16 cellular contexts compared by ENCODE assay signal in the genomic region with DNA sequence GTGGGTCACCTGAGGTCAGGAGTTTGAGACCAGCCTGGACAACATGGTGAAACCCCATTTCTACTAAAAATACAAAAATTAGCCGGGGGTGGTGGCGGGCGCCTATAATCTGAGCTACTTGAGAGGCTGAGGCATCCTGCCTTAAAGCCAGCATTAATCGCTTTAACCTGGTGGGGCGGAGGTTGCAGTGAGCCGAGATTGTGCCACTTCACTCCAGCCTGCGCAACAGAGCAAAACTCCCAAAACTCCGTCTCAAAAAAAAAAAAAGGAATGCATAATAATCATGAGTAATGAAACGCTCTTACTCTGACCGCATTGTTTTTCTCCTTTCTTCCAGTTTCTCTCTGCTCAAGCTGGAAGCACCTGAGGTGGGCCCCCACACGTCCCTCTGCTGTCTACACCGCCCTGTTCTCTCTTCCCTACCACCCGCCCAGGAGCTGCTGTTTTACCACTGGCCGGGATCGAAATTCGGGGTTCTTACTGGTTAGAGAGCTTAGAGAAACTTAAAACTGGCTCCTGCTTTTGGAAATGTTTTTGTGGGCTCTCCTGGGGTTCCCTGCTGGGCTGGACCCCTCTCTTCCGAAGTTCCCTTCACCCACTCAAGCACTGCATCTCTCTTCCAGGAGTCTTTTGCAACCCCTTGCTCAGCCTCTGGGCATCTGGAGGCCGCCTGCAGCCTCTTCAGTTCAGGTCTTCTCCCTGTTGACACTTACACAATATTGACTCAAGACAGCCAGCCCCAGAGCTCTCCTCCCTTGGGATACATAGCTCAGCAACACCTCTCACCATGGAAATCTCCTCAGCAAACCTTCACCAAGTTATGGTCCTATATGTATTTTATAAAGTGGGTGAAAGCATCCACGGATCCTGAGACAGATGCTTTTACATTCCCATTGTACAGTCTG.
A peak's percentile ranks its signal among the peaks of the same experiment; 100 is the strongest.
DNase-seq lines count a peak whose midpoint lies in the region; ATAC-seq and TF ChIP-seq lines count a peak whose summit lies in the region.
"Had no signal": no experiment of that assay in that cellular context is flagged by ENCODE, and none has a peak within 500 bp of the region (broad histone marks: within the 10 kb centered on the region; RNA-seq: fewer than 3 reads in every experiment).

No MANE protein-coding gene starts in this region.

- no peak overlapping the region for H4K91ac ChIP-seq in IMR-90 (ENCODE audit: insufficient read depth, low read depth, low read length)

- BruUV-seq in IMR-90 (replicated peaks; lab: Mats Ljungman, UMichigan): no TSS peak

- no peaks in the 10 kb centered on the region for H3K9me1 ChIP-seq in IMR-90 (ENCODE audit: insufficient read depth, low read length)

- no peaks in the 10 kb centered on the region for H3K9me3 ChIP-seq in IMR-90 (ENCODE audit: control insufficient read depth, insufficient read depth, low read length)
- H3K9me3 ChIP-seq in hepatocyte (ENCODE audit: low read depth): no peaks in the 10 kb centered on the region
- H3K9me3 ChIP-seq in sigmoid colon: no peaks in the 10 kb centered on the region
- H3K9me3 ChIP-seq: A549, Caco-2, HAP-1 had no signal

- H3K14ac ChIP-seq in IMR-90 (replicated peaks; ENCODE audit: low read depth, low read length): no peak overlapping the region

- H3K27ac ChIP-seq in IMR-90 (ENCODE audit: insufficient read depth, low read length): no peak overlapping the region
- no peak overlapping the region for H3K27ac ChIP-seq in hepatocyte
- no peak overlapping the region for H3K27ac ChIP-seq in sigmoid colon
- H3K27ac ChIP-seq: A549, C4-2B, KMS-11 had no signal

- ATAC-seq in IMR-90 (ENCODE audit: low read depth): no peak
- ATAC-seq in activated naive CD4-positive, alpha-beta T cell treated with anti-CD3 and anti-CD28 coated beads, Interleukin-2, amount 50 U/mL, for 72 hours: no peak
- ATAC-seq: A549 had no signal

- no peak overlapping the region for H3K4me3 ChIP-seq in IMR-90 (ENCODE audit: insufficient read depth, low read depth, low read length)
- no peak overlapping the region for H3K4me3 ChIP-seq in hepatocyte
- H3K4me3 ChIP-seq in sigmoid colon: no peak overlapping the region
- H3K4me3 ChIP-seq: A549, HAP-1 had no signal

- H2AK5ac ChIP-seq in IMR-90 (ENCODE audit: low read depth, low read length): no peak overlapping the region

- no peak overlapping the region for H3K56ac ChIP-seq in IMR-90 (ENCODE audit: extremely low read depth, insufficient read depth, low read length)

- TF ChIP-seq CTCF in IMR-90 (conservative IDR thresholded peaks at IDR 0.05; ENCODE audit: low read depth, low read length): no peak
- TF ChIP-seq CTCF in hepatocyte (IDR thresholded peaks at IDR 0.05; ENCODE audit: poor library complexity): no peak
- TF ChIP-seq CTCF in type B pancreatic cell (conservative IDR thresholded peaks at IDR 0.05): no peak
- no peak for TF ChIP-seq CTCF in sigmoid colon (IDR thresholded peaks at IDR 0.05)

- no peak for TF ChIP-seq RAD21 in IMR-90 (IDR thresholded peaks at IDR 0.05; ENCODE audit: low read length)

- TF ChIP-seq POLR2A in IMR-90 (IDR thresholded peaks at IDR 0.05; ENCODE audit: low read depth, low read length) (no peak), sigmoid colon (IDR thresholded peaks at IDR 0.05) (no peak)

- H2BK120ac ChIP-seq in IMR-90 (ENCODE audit: low read depth, low read length): no peak overlapping the region

- no peaks in the 10 kb centered on the region for H3K9me2 ChIP-seq in hepatocyte (replicated peaks; ENCODE audit: insufficient read depth)

- CTCF ChIA-PET in IMR-90 (lab: Yijun Ruan, JAX): interaction anchor here (1.3 kb wide), 2 partner anchors 9 to 99 kb away, joined by 5 to 8 read pairs; no protein-coding TSS in a partner anchor

- H2AFZ ChIP-seq in IMR-90 (replicated peaks; ENCODE audit: low read length, poor library complexity) (no peak overlapping the region), hepatocyte (no peak overlapping the region)

- H3K79me1 ChIP-seq in IMR-90 (ENCODE audit: low read depth in 1 of 2, low read length in 2 of 2): no peaks in the 10 kb centered on the region

- H3K4me2 ChIP-seq in IMR-90 (ENCODE audit: low read depth, low read length) (no peak overlapping the region), hepatocyte (no peak overlapping the region)
- H3K4me2 ChIP-seq: A549, KMS-11 had no signal

- no peak overlapping the region for H2BK5ac ChIP-seq in IMR-90 (ENCODE audit: low read depth, low read length, poor library complexity, severe bottlenecking)

- H3K27me3 Mint-ChIP-seq in type B pancreatic cell: peaks cover 20% of the 10 kb centered on the region

- H2BK20ac ChIP-seq in IMR-90 (ENCODE audit: low read depth, low read length): no peak overlapping the region

- DNase-seq in IMR-90 (no peak), amniotic epithelial cell (ENCODE audit: low read depth) (peak; percentile 37), hepatocyte (ENCODE audit: low spot score) (peak; percentile 28), type B pancreatic cell (ENCODE audit: extremely low spot score, unreplicated experiment) (no peak), A172 (ENCODE audit: low spot score) (no peak), AG20443 (ENCODE audit: low spot score) (no peak), sigmoid colon (no peak)
- no peak for DNase-seq in activated naive CD4-positive, alpha-beta T cell treated with anti-CD3 and anti-CD28 coated beads, Interleukin-2, amount 50 U/mL, for 72 hours (ENCODE audit: low spot score in 2 of 2)
- DNase-seq: CD4-positive, alpha-beta T cell; GF-D8 had no signal

- TF ChIP-seq EP300 in sigmoid colon (IDR thresholded peaks at IDR 0.05): no peak

- peak overlapping the region; percentile 16 for H3K27ac Mint-ChIP-seq in type B pancreatic cell
- no peak overlapping the region for H3K27ac Mint-ChIP-seq in activated naive CD4-positive, alpha-beta T cell treated with anti-CD3 and anti-CD28 coated beads, Interleukin-2, amount 50 U/mL, for 72 hours
- H3K27ac Mint-ChIP-seq: B cell; CD4-positive, alpha-beta T cell had no signal

- dilution Hi-C loops in IMR-90 (cut with HindIII; ENCODE audit: low sequenced_read_pairs, unreplicated experiment): no loop called here

- H4K20me1 ChIP-seq in IMR-90 (ENCODE audit: insufficient read depth, low read length) (no peaks in the 10 kb centered on the region), hepatocyte (ENCODE audit: insufficient read depth, poor library complexity, severe bottlenecking) (no peaks in the 10 kb centered on the region)

- no peak overlapping the region for H3K9ac ChIP-seq in IMR-90 (ENCODE audit: low read depth, low read length)
- H3K9ac ChIP-seq: KMS-11 had no signal

- H3K4me1 Mint-ChIP-seq in type B pancreatic cell (ENCODE audit: unreplicated experiment): peaks cover 12% of the 10 kb centered on the region
- H3K4me1 Mint-ChIP-seq: B cell had no signal

- POLR2A ChIA-PET in IMR-90 (lab: Charles Lee; ENCODE audit: unreplicated experiment): no interaction called here

- H3K4me1 ChIP-seq in IMR-90 (ENCODE audit: control insufficient read depth, insufficient read depth, low read length) (peaks cover 9% of the 10 kb centered on the region), hepatocyte (ENCODE audit: insufficient read depth) (peaks cover 8% of the 10 kb centered on the region), sigmoid colon (peaks cover 0 to 5% (median 3%) of the 10 kb centered on the region in 4 donors)
- H3K4me1 ChIP-seq: A549, HAP-1 had no signal

- H3K27me3 ChIP-seq in IMR-90 (ENCODE audit: control insufficient read depth, insufficient read depth, low read length): peaks cover 40% of the 10 kb centered on the region
- H3K27me3 ChIP-seq in hepatocyte: no peaks in the 10 kb centered on the region
- H3K27me3 ChIP-seq in sigmoid colon: no peaks in the 10 kb centered on the region

- no peaks in the 10 kb centered on the region for H3K9me3 Mint-ChIP-seq in type B pancreatic cell
- no peaks in the 10 kb centered on the region for H3K9me3 Mint-ChIP-seq in activated naive CD4-positive, alpha-beta T cell treated with anti-CD3 and anti-CD28 coated beads, Interleukin-2, amount 50 U/mL, for 72 hours
- H3K9me3 Mint-ChIP-seq: CD4-positive, alpha-beta T cell had no signal

- no peak overlapping the region for H3K18ac ChIP-seq in IMR-90 (ENCODE audit: low read depth, low read length)

- no peak overlapping the region for H4K8ac ChIP-seq in IMR-90 (ENCODE audit: low read depth in 2 of 2, low read length in 2 of 2)

- no peaks in the 10 kb centered on the region for H3K79me2 ChIP-seq in hepatocyte

- intact Hi-C loops in IMR-90 (cut with micrococcal nuclease): loop anchor here (5.0 kb wide), 1 partner anchor 53 kb away; no protein-coding TSS in a partner anchor
- intact Hi-C loops in sigmoid colon (cut with DNase I): loop anchor here (5.0 kb wide), 1 partner anchor 58 kb away; no protein-coding TSS in a partner anchor

- peak overlapping the region; percentile 2; the same call in 1 of the 3 replicates for H2BK15ac ChIP-seq in IMR-90 (ENCODE audit: low read depth, low read length)

- H3K4me3 Mint-ChIP-seq in type B pancreatic cell: no peak overlapping the region
- H3K4me3 Mint-ChIP-seq: B cell; CD4-positive, alpha-beta T cell had no signal

- H3K36me3 ChIP-seq in IMR-90 (ENCODE audit: control insufficient read depth, insufficient read depth, low read length) (no peaks in the 10 kb centered on the region), hepatocyte (replicated peaks; ENCODE audit: insufficient read depth, low read depth) (no peaks in the 10 kb centered on the region), sigmoid colon (no peaks in the 10 kb centered on the region)
- H3K36me3 ChIP-seq: HAP-1 had no signal

- 80% methylated on average over 1 of the region's 19 CpGs; no CpG with 5 or more reads in 1 of the 2 experiments for WGBS in IMR-90 (ENCODE audit: extremely low coverage in 2 of 2, insufficient read length in 1 of 2), 2 experiments
- WGBS in hepatocyte (ENCODE audit: low lambda C conversion rate, missing lambda C conversion rate): 95% methylated on average over 19 of the region's 19 CpGs
- WGBS in sigmoid colon, 2 donors: 91 to 92% methylated on average over 19 of the region's 19 CpGs

- in situ Hi-C loops in IMR-90 (cut with MboI; ENCODE audit: low sequenced_read_pairs): loop anchor here (25.0 kb wide), 1 partner anchor 568 kb away; a partner anchor contains a TSS

- no peak overlapping the region for H3K4ac ChIP-seq in IMR-90 (ENCODE audit: low read depth, low read length)

- no peak overlapping the region for H4K5ac ChIP-seq in IMR-90 (ENCODE audit: low read depth, low read length)

- H2AK9ac ChIP-seq in IMR-90 (replicated peaks; ENCODE audit: low read depth, low read length, poor library complexity): no peak overlapping the region

- H3K23ac ChIP-seq in IMR-90 (ENCODE audit: low read depth, low read length): no peak overlapping the region

- no peaks in the 10 kb centered on the region for H3K36me3 Mint-ChIP-seq in type B pancreatic cell
- H3K36me3 Mint-ChIP-seq in activated naive CD4-positive, alpha-beta T cell treated with anti-CD3 and anti-CD28 coated beads, Interleukin-2, amount 50 U/mL, for 72 hours: no peaks in the 10 kb centered on the region

Comparison
In these comparisons a context has a peak if more than half of its experiments do, and no peak if none do; other contexts are left out.
1. DNase-seq: peak in amniotic epithelial cell (single experiment) and hepatocyte (single experiment); none in IMR-90 (single experiment), type B pancreatic cell (single experiment), activated naive CD4-positive, alpha-beta T cell treated with anti-CD3 and anti-CD28 coated beads, Interleukin-2, amount 50 U/mL, for 72 hours (0 of 2), A172 (single experiment), AG20443 (single experiment) and sigmoid colon (single experiment).